In genomic region chr16:68074850-68075249, GRCh38 we compare ENCODE assay signal across 9 cellular contexts. TPM values are rescaled to one million over a fixed set of nuclear protein-coding genes. Genes with fewer than 3 reads are reported as not detected.
DNase-seq lines count a peak whose midpoint lies in the region; ATAC-seq and TF ChIP-seq lines count a peak whose summit lies in the region.
"Had no signal": no experiment of that assay in that cellular context is flagged by ENCODE, and none has a peak within 500 bp of the region (broad histone marks: within the 10 kb centered on the region; RNA-seq: fewer than 3 reads in every experiment).

No MANE protein-coding gene starts in this region.

- DNase-seq in NB4 (ENCODE audit: low read depth), result peak; percentile 96
- DNase-seq in central memory CD4-positive, alpha-beta T cell, result peak; percentile 72
- DNase-seq in putamen (ENCODE audit: low spot score), result no peak
- no peak for DNase-seq in NCI-H1092 (lab: John Stamatoyannopoulos, UW)
- DNase-seq in H9, result no peak
- no peak for DNase-seq in epidermal melanocyte (ENCODE audit: insufficient read length, low spot score)

- H4K5ac ChIP-seq in H9 (ENCODE audit: insufficient read length, low read depth, low read length), result no peak overlapping the region

- no peak overlapping the region for H3K4ac ChIP-seq in H9 (ENCODE audit: low read depth, low read length)

- H3K18ac ChIP-seq in H9 (ENCODE audit: insufficient read length, low read depth, low read length), result no peak overlapping the region

- H3K4me1 Mint-ChIP-seq in H9, result peaks cover 0 to 2% of the 10 kb centered on the region in 2 experiments; a peak in 1 of 4 replicates

- H3K4me3 Mint-ChIP-seq in H9, result no peak overlapping the region

- H2BK12ac ChIP-seq in H9 (ENCODE audit: insufficient read length, low read depth, low read length), result no peak overlapping the region

- no peaks in the 10 kb centered on the region for H3K9me3 ChIP-seq in H9 (ENCODE audit: control insufficient read depth, low read depth, low read length)

- H3K27me3 ChIP-seq in H9 (ENCODE audit: insufficient read depth, low read length), result no peaks in the 10 kb centered on the region

- no peaks in the 10 kb centered on the region for H3K27me3 Mint-ChIP-seq in H9 (ENCODE audit: low read depth)

- WGBS in H9 (ENCODE audit: extremely low coverage, insufficient read length, low lambda C conversion rate), result no CpG with 5 or more reads among the region's 4 CpGs

- H2BK15ac ChIP-seq in H9 (ENCODE audit: low read depth, low read length), result no peak overlapping the region

- H3K9me3 Mint-ChIP-seq in H9, result no peaks in the 10 kb centered on the region

- no peak overlapping the region for H3K27ac ChIP-seq in H9 (ENCODE audit: insufficient read length, low read depth, low read length)

- no peak overlapping the region for H3K4me3 ChIP-seq in NB4 (ENCODE audit: low read depth, low read length)

- H2AFZ ChIP-seq in H9 (ENCODE audit: low read length), result no peak overlapping the region

- no peak overlapping the region for H3K9ac ChIP-seq in H9 (ENCODE audit: extremely low read depth, insufficient read length, low read length)

- H4K91ac ChIP-seq in H9 (ENCODE audit: insufficient read length, low read depth, low read length), result no peak overlapping the region

- no peaks in the 10 kb centered on the region for H3K4me1 ChIP-seq in H9 (ENCODE audit: insufficient read depth, low read length)

- no peak for TF ChIP-seq CTCF in NB4 (IDR thresholded peaks at IDR 0.05; ENCODE audit: low read depth, low read length)
- TF ChIP-seq CTCF in H9 (conservative IDR thresholded peaks at IDR 0.05), result no peak

- no peak overlapping the region for H3K4me2 ChIP-seq in H9 (ENCODE audit: insufficient read depth, insufficient read length, low read length)

- peaks cover 25 to 66% (median 56%) of the 10 kb centered on the region in 3 experiments for H3K36me3 Mint-ChIP-seq in H9 (ENCODE audit: insufficient read depth in 1 of 3, low read depth in 3 of 3)

- peak; percentile 55 for ATAC-seq in GM18508 (IDR thresholded peaks at IDR 0.05; ENCODE audit: insufficient read depth, unreplicated experiment)
- ATAC-seq in HG02588 (IDR thresholded peaks at IDR 0.05; ENCODE audit: unreplicated experiment), result peak; percentile 80

- no peak overlapping the region for H2BK5ac ChIP-seq in H9 (ENCODE audit: insufficient read length, low read length)

- H3K23ac ChIP-seq in H9 (ENCODE audit: insufficient read length, low read depth, low read length), result no peak overlapping the region

- H3K23me2 ChIP-seq in H9 (ENCODE audit: insufficient read length, low read depth, low read length, poor library complexity, severe bottlenecking), result no peaks in the 10 kb centered on the region

- no peak for TF ChIP-seq POLR2A in NB4 (IDR thresholded peaks at IDR 0.05; ENCODE audit: extremely low read depth, insufficient read length)

- no peak overlapping the region for H3T11ph ChIP-seq in H9 (ENCODE audit: low read length)

- H3K79me1 ChIP-seq in H9 (ENCODE audit: insufficient read depth, low read depth, low read length, poor library complexity, severe bottlenecking), result no peaks in the 10 kb centered on the region

- H4K8ac ChIP-seq in H9 (replicated peaks; ENCODE audit: insufficient read length, low read depth, low read length), result no peak overlapping the region

- H3K56ac ChIP-seq in H9 (ENCODE audit: insufficient read length, low read depth, low read length), result no peak overlapping the region

- H4K20me1 ChIP-seq in H9 (ENCODE audit: control insufficient read depth, insufficient read depth, insufficient read length), result no peaks in the 10 kb centered on the region

- no peak overlapping the region for H3K14ac ChIP-seq in H9 (ENCODE audit: insufficient read depth, low read length)

- no peak overlapping the region for H3K27ac Mint-ChIP-seq in H9

- H2AK5ac ChIP-seq in H9 (ENCODE audit: insufficient read length, low read length), result no peak overlapping the region

- H2BK120ac ChIP-seq in H9 (ENCODE audit: low read depth, low read length, poor library complexity, severe bottlenecking), result no peak overlapping the region

- no peak overlapping the region for H2BK20ac ChIP-seq in H9 (ENCODE audit: low read depth, low read length, poor library complexity, severe bottlenecking)

- no peaks in the 10 kb centered on the region for H3K79me2 ChIP-seq in H9 (ENCODE audit: insufficient read depth, low read length)

RNA-seq across cellular contexts. Expression of gene NFATC3, which starts 10.3 kb away (rescaled TPM):
- 31.6 and 33.0 TPM in 2 replicates for total RNA-seq in H9 (2021)

RNA-seq across cellular contexts. Expression of gene DUS2, which starts 51.8 kb away (rescaled TPM):
- 26.0 and 28.5 TPM in 2 replicates for total RNA-seq in H9 (2021)

RNA-seq across cellular contexts. Expression of gene DDX28, which starts 51.8 kb away (rescaled TPM):
- total RNA-seq in H9 (2021), result 21.8 and 22.9 TPM in 2 replicates

RNA-seq across cellular contexts. Expression of gene DPEP2NB, which starts 59.1 kb away (rescaled TPM):
- total RNA-seq in H9 (2021), result not detected in 2 replicates
- total RNA-seq: skeletal muscle tissue had no signal

Comparison
In these comparisons a context has a peak if more than half of its experiments do, and no peak if none do; other contexts are left out.
1. DNase-seq: peak in NB4 (single experiment) and central memory CD4-positive, alpha-beta T cell (single experiment); none in putamen (single experiment), NCI-H1092 (single experiment), H9 (single experiment) and epidermal melanocyte (single experiment).